In the genomic region with DNA sequence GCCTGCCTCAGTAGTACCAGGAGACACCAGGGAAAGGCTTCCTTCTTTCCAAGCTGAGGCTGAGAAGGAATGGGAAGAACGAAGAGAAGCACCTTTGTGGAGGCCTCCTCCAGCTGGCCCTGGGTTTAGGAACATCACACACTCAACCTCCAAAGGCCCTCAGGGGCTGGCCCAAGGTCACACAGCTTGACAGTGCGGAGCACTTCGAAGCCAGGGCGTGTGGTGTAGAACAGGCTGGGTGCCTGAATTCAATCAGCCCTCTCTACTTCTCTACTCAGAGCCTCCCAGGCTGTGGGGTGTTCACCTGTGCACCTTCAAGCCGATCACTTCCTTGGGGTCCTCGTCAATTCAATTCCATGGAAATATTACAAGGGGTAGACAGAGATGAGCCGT, we compare ENCODE assay signal across 11 cellular contexts. TPM values are rescaled to one million over a fixed set of nuclear protein-coding genes. Genes with fewer than 3 reads are reported as not detected.
DNase-seq lines count a peak whose midpoint lies in the region; ATAC-seq and TF ChIP-seq lines count a peak whose summit lies in the region.
"Had no signal": no experiment of that assay in that cellular context is flagged by ENCODE, and none has a peak within 500 bp of the region (broad histone marks: within the 10 kb centered on the region; RNA-seq: fewer than 3 reads in every experiment).

No MANE protein-coding gene starts in this region.

- H3K4me1 ChIP-seq in fibroblast of lung (ENCODE audit: control insufficient read depth, extremely low read depth, insufficient read depth, low read length) (peaks cover 33% of the 10 kb centered on the region), vagina (peaks cover 35% of the 10 kb centered on the region)
- H3K4me1 ChIP-seq: breast epithelium had no signal

- H3K4me2 ChIP-seq in fibroblast of lung (ENCODE audit: extremely low read depth, insufficient read depth, low read length), result peak overlapping the region; percentile 4
- peak overlapping the region; percentile 17 for H3K4me2 ChIP-seq in neural cell (ENCODE audit: low read length)

- TF ChIP-seq RAD21 in neural cell (conservative IDR thresholded peaks at IDR 0.05), result no peak

- H4K20me1 ChIP-seq in fibroblast of lung (ENCODE audit: control insufficient read depth, extremely low read depth, insufficient read depth, low read length), result no peaks in the 10 kb centered on the region
- H4K20me1 ChIP-seq in neural cell (ENCODE audit: insufficient read depth), result no peaks in the 10 kb centered on the region

- no peak for TF ChIP-seq EP300 in neural cell (conservative IDR thresholded peaks at IDR 0.05; ENCODE audit: poor library complexity, severe bottlenecking)

- H3K9ac ChIP-seq in fibroblast of lung (ENCODE audit: insufficient read depth, low read length), result no peak overlapping the region
- peak overlapping the region; percentile 82 for H3K9ac ChIP-seq in neural cell (ENCODE audit: low read length)

- no peak overlapping the region for H2AFZ ChIP-seq in fibroblast of lung (ENCODE audit: low read length)
- H2AFZ ChIP-seq in neural cell (ENCODE audit: low read depth, low read length), result peak overlapping the region; percentile 58

- no peaks in the 10 kb centered on the region for H3F3A ChIP-seq in neural cell (ENCODE audit: insufficient read depth, low read length, poor library complexity, severe bottlenecking)

- H3K4me3 Mint-ChIP-seq in activated CD8-positive, alpha-beta T cell treated with anti-CD3 and anti-CD28 coated beads, Interleukin-2, amount 10 ng/mL, durations not matched to agents 7 days and 5 days, result no peak overlapping the region
- H3K4me3 Mint-ChIP-seq in activated CD8-positive, alpha-beta T cell treated with anti-CD3 and anti-CD28 coated beads for 36 hours, result no peak overlapping the region
- H3K4me3 Mint-ChIP-seq: activated CD4-positive, alpha-beta T cell treated with anti-CD3 and anti-CD28 coated beads for 36 hours had no signal

- CTCF ChIA-PET in activated CD8-positive, alpha-beta T cell treated with anti-CD3 and anti-CD28 coated beads, Interleukin-2, amount 10 ng/mL, durations not matched to agents 7 days and 5 days (lab: Charles Lee), result no interaction called here
- CTCF ChIA-PET in activated CD8-positive, alpha-beta T cell treated with anti-CD3 and anti-CD28 coated beads for 36 hours (lab: Charles Lee), result interaction anchor here (0.6 kb wide), 1 partner anchor 967 kb away, joined by 3 read pairs; no protein-coding TSS in a partner anchor

- ATAC-seq in activated CD8-positive, alpha-beta T cell treated with anti-CD3 and anti-CD28 coated beads, Interleukin-2, amount 10 ng/mL, durations not matched to agents 7 days and 5 days, result peak; percentile 20
- no peak for ATAC-seq in activated CD8-positive, alpha-beta T cell treated with anti-CD3 and anti-CD28 coated beads for 36 hours
- ATAC-seq: activated CD4-positive, alpha-beta T cell treated with anti-CD3 and anti-CD28 coated beads for 36 hours had no signal

- no peaks in the 10 kb centered on the region for H3K9me3 ChIP-seq in fibroblast of lung (ENCODE audit: control insufficient read depth, insufficient read depth, low read depth, low read length)
- no peaks in the 10 kb centered on the region for H3K9me3 ChIP-seq in neural cell (ENCODE audit: low read length)
- no peaks in the 10 kb centered on the region for H3K9me3 ChIP-seq in vagina
- H3K9me3 ChIP-seq: breast epithelium had no signal

- H3K9me3 Mint-ChIP-seq in activated CD8-positive, alpha-beta T cell treated with anti-CD3 and anti-CD28 coated beads, Interleukin-2, amount 10 ng/mL, durations not matched to agents 7 days and 5 days (ENCODE audit: insufficient read depth), result no peaks in the 10 kb centered on the region
- H3K9me3 Mint-ChIP-seq in activated CD8-positive, alpha-beta T cell treated with anti-CD3 and anti-CD28 coated beads for 36 hours, result no peaks in the 10 kb centered on the region

- no peaks in the 10 kb centered on the region for H3K9me2 ChIP-seq in neural cell (ENCODE audit: insufficient read depth, low read length)

- H3K4me1 Mint-ChIP-seq in activated CD8-positive, alpha-beta T cell treated with anti-CD3 and anti-CD28 coated beads, Interleukin-2, amount 10 ng/mL, durations not matched to agents 7 days and 5 days (ENCODE audit: low read depth), result peaks cover 6% of the 10 kb centered on the region
- peaks cover 7% of the 10 kb centered on the region for H3K4me1 Mint-ChIP-seq in activated CD8-positive, alpha-beta T cell treated with anti-CD3 and anti-CD28 coated beads for 36 hours (ENCODE audit: low read depth)

- POLR2A ChIA-PET in activated CD8-positive, alpha-beta T cell treated with anti-CD3 and anti-CD28 coated beads, Interleukin-2, amount 10 ng/mL, durations not matched to agents 7 days and 5 days (lab: Charles Lee), result no interaction called here
- POLR2A ChIA-PET in activated CD8-positive, alpha-beta T cell treated with anti-CD3 and anti-CD28 coated beads for 36 hours (lab: Charles Lee), result no interaction called here

- H3K27ac ChIP-seq in fibroblast of lung (ENCODE audit: insufficient read depth, low read length), result no peak overlapping the region
- peak overlapping the region; percentile 83 for H3K27ac ChIP-seq in neural cell (ENCODE audit: low read length)
- H3K27ac ChIP-seq in vagina, result peak overlapping the region; percentile 94

- no peaks in the 10 kb centered on the region for H3K27me3 ChIP-seq in fibroblast of lung (ENCODE audit: control insufficient read depth, insufficient read depth, low read length)
- H3K27me3 ChIP-seq in neural cell (ENCODE audit: insufficient read depth, low read depth, low read length), result no peaks in the 10 kb centered on the region
- no peaks in the 10 kb centered on the region for H3K27me3 ChIP-seq in vagina
- H3K27me3 ChIP-seq: breast epithelium had no signal

- H3K79me2 ChIP-seq in fibroblast of lung (ENCODE audit: control insufficient read depth, insufficient read depth, low read length) (no peaks in the 10 kb centered on the region), neural cell (replicated peaks; ENCODE audit: insufficient read depth, low read length) (no peaks in the 10 kb centered on the region)

- H3K4me3 ChIP-seq in fibroblast of lung (replicated peaks in 1 of 4; ENCODE audit: control extremely low read depth in 1 of 4, insufficient read depth in 1 of 4, low read depth in 3 of 4, low read length in 4 of 4) (peak overlapping the region in 2 of 4 experiments; percentile 62 to 78), neural cell (ENCODE audit: low read length) (peak overlapping the region; percentile 73), vagina (peak overlapping the region; percentile 54 to 64)

- no peak overlapping the region for H3K27ac Mint-ChIP-seq in activated CD8-positive, alpha-beta T cell treated with anti-CD3 and anti-CD28 coated beads, Interleukin-2, amount 10 ng/mL, durations not matched to agents 7 days and 5 days
- H3K27ac Mint-ChIP-seq in activated CD8-positive, alpha-beta T cell treated with anti-CD3 and anti-CD28 coated beads for 36 hours, result no peak overlapping the region
- H3K27ac Mint-ChIP-seq: activated CD4-positive, alpha-beta T cell treated with anti-CD3 and anti-CD28 coated beads for 36 hours had no signal

- peaks cover 25% of the 10 kb centered on the region for H3K27me3 Mint-ChIP-seq in activated CD8-positive, alpha-beta T cell treated with anti-CD3 and anti-CD28 coated beads, Interleukin-2, amount 10 ng/mL, durations not matched to agents 7 days and 5 days (ENCODE audit: low read depth)
- peaks cover 17% of the 10 kb centered on the region for H3K27me3 Mint-ChIP-seq in activated CD8-positive, alpha-beta T cell treated with anti-CD3 and anti-CD28 coated beads for 36 hours

- intact Hi-C loops in activated CD8-positive, alpha-beta T cell treated with anti-CD3 and anti-CD28 coated beads for 36 hours (cut with micrococcal nuclease), result no loop called here
- intact Hi-C loops in vagina (cut with DNase I), result no loop called here

- no peak for DNase-seq in activated CD8-positive, alpha-beta T cell treated with anti-CD3 and anti-CD28 coated beads, Interleukin-2, amount 10 ng/mL, durations not matched to agents 7 days and 5 days
- DNase-seq in activated CD8-positive, alpha-beta T cell treated with anti-CD3 and anti-CD28 coated beads for 36 hours, result no peak
- no peak for DNase-seq in fibroblast of lung (ENCODE audit: low read depth in 2 of 2)
- DNase-seq in vagina (ENCODE audit: extremely low spot score in 2 of 2), result no peak
- DNase-seq in GM10266 (ENCODE audit: extremely low spot score), result no peak
- no peak for DNase-seq in dedifferentiated amniotic fluid mesenchymal stem cell (ENCODE audit: extremely low spot score)
- DNase-seq in NCI-H69 (lab: John Stamatoyannopoulos, UW), result no peak
- DNase-seq: activated CD4-positive, alpha-beta T cell treated with anti-CD3 and anti-CD28 coated beads for 36 hours; NCI-H2081 had no signal

- no peaks in the 10 kb centered on the region for H3K36me3 Mint-ChIP-seq in activated CD8-positive, alpha-beta T cell treated with anti-CD3 and anti-CD28 coated beads, Interleukin-2, amount 10 ng/mL, durations not matched to agents 7 days and 5 days (ENCODE audit: low read depth)
- H3K36me3 Mint-ChIP-seq in activated CD8-positive, alpha-beta T cell treated with anti-CD3 and anti-CD28 coated beads for 36 hours (ENCODE audit: low read depth), result no peaks in the 10 kb centered on the region

- TF ChIP-seq CTCF in activated CD8-positive, alpha-beta T cell treated with anti-CD3 and anti-CD28 coated beads for 36 hours (IDR thresholded peaks at IDR 0.05), result no peak
- TF ChIP-seq CTCF in fibroblast of lung (conservative IDR thresholded peaks at IDR 0.05 in 1 of 2, IDR thresholded peaks at IDR 0.05 in 1 of 2; ENCODE audit: low read depth in 1 of 2, low read length in 2 of 2), result no peak
- no peak for TF ChIP-seq CTCF in neural cell (IDR thresholded peaks at IDR 0.05; ENCODE audit: poor library complexity, severe bottlenecking)
- TF ChIP-seq CTCF in vagina (IDR thresholded peaks at IDR 0.05), result no peak
- TF ChIP-seq CTCF in GM10266 (IDR thresholded peaks at IDR 0.05; ENCODE audit: control insufficient read depth, insufficient read depth, low read depth, missing control alignments), result no peak

- H3K36me3 ChIP-seq in fibroblast of lung (ENCODE audit: control insufficient read depth, insufficient read depth, low read length), result no peaks in the 10 kb centered on the region
- H3K36me3 ChIP-seq in neural cell (ENCODE audit: insufficient read depth, low read length), result no peaks in the 10 kb centered on the region
- no peaks in the 10 kb centered on the region for H3K36me3 ChIP-seq in vagina
- H3K36me3 ChIP-seq: breast epithelium had no signal

- no peak for TF ChIP-seq POLR2A in vagina (IDR thresholded peaks at IDR 0.05)

RNA-seq across cellular contexts. Expression of a gene that starts 0.7 kb away (rescaled TPM):
- not detected for total RNA-seq in activated CD8-positive, alpha-beta T cell treated with anti-CD3 and anti-CD28 coated beads, Interleukin-2, amount 10 ng/mL, durations not matched to agents 7 days and 5 days
- not detected for total RNA-seq in activated CD8-positive, alpha-beta T cell treated with anti-CD3 and anti-CD28 coated beads for 36 hours
- total RNA-seq in fibroblast of lung (8.2 and 15.2 TPM in 2 replicates), vagina (29.7 TPM)
- polyA plus RNA-seq in fibroblast of lung (3.3 and 11.2 TPM in 2 replicates), neural cell (7.1 and 10.3 TPM in 2 replicates)
- 8.2 and 32.3 TPM in 2 replicates for polyA plus RNA-seq in fibroblast of lung (2012)
- polyA minus RNA-seq in fibroblast of lung (ENCODE audit: low replicate concordance) (6.2 and 14.9 TPM in 2 replicates), neural cell (6.3 and 7.8 TPM in 2 replicates)
- total RNA-seq: activated CD4-positive, alpha-beta T cell treated with anti-CD3 and anti-CD28 coated beads for 36 hours had no signal

RNA-seq across cellular contexts. Expression of a gene that starts 15.8 kb away (rescaled TPM):
- total RNA-seq in activated CD8-positive, alpha-beta T cell treated with anti-CD3 and anti-CD28 coated beads, Interleukin-2, amount 10 ng/mL, durations not matched to agents 7 days and 5 days, result 10 to 100 TPM; 31.3 to 31.9 TPM
- 10 to 100 TPM; 26.8 to 29.0 TPM for total RNA-seq in activated CD8-positive, alpha-beta T cell treated with anti-CD3 and anti-CD28 coated beads for 36 hours
- total RNA-seq in fibroblast of lung, result 15.4 and 19.7 TPM in 2 replicates
- 42.6 and 62.5 TPM in 2 replicates for polyA plus RNA-seq in fibroblast of lung
- polyA plus RNA-seq in fibroblast of lung (2012), result 45.0 and 75.3 TPM in 2 replicates
- 86.8 and 140 TPM in 2 replicates for polyA minus RNA-seq in fibroblast of lung (ENCODE audit: low replicate concordance)
- polyA plus RNA-seq in neural cell, result 28.0 and 35.8 TPM in 2 replicates
- 25.8 and 27.0 TPM in 2 replicates for polyA minus RNA-seq in neural cell
- total RNA-seq in vagina, result 21.4 TPM

RNA-seq across cellular contexts. Expression of a gene that starts 29.5 kb away (rescaled TPM):
- 10 to 100 TPM; 37.5 to 38.2 TPM for total RNA-seq in activated CD8-positive, alpha-beta T cell treated with anti-CD3 and anti-CD28 coated beads, Interleukin-2, amount 10 ng/mL, durations not matched to agents 7 days and 5 days
- total RNA-seq in activated CD8-positive, alpha-beta T cell treated with anti-CD3 and anti-CD28 coated beads for 36 hours, result 10 to 100 TPM; 29.8 to 29.9 TPM
- total RNA-seq in fibroblast of lung (26.2 and 32.4 TPM in 2 replicates), vagina (40.8 TPM)
- polyA plus RNA-seq in fibroblast of lung (73.0 and 110 TPM in 2 replicates), neural cell (55.5 and 61.6 TPM in 2 replicates)
- 79.3 and 106 TPM in 2 replicates for polyA plus RNA-seq in fibroblast of lung (2012)
- polyA minus RNA-seq in fibroblast of lung (ENCODE audit: low replicate concordance) (58.3 and 100 TPM in 2 replicates), neural cell (20.9 and 23.3 TPM in 2 replicates)
